28 cellular contexts compared by ENCODE assay signal in the genomic region with DNA sequence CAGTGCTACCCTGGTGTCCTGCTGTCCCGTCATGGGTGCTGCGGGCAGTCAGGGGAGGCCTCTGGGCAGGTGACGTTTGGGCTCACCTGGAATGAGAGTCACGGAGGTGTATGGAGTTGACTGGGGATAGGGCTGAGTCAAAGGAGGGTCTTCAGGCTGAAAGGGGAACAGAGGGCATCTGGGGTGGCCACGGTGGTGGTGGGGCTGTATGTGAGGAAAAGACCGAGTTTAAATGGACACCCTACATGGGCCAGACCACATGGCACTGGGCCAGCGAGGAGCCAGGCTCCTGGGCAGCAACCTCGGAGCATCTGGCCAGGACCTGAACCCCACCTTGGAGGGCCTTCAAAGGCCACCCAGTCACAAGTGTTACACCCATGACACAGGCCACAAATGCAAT. TPM values are rescaled to one million over a fixed set of nuclear protein-coding genes. Genes with fewer than 3 reads are reported as not detected.
DNase-seq lines count a peak whose midpoint lies in the region; ATAC-seq, FAIRE-seq and TF ChIP-seq lines count a peak whose summit lies in the region.
"Had no signal": no experiment of that assay in that cellular context is flagged by ENCODE, and none has a peak within 500 bp of the region (broad histone marks: within the 10 kb centered on the region; RNA-seq: fewer than 3 reads in every experiment).

No MANE protein-coding gene starts in this region.

- peaks cover 3 to 31% of the 10 kb centered on the region in 2 experiments; a peak in 4 of 5 replicates for H3K27me3 ChIP-seq in HepG2 (ENCODE audit: control insufficient read depth in 1 of 2, insufficient read depth in 2 of 2, low read length in 2 of 2)
- no peaks in the 10 kb centered on the region for H3K27me3 ChIP-seq in right lobe of liver
- no peaks in the 10 kb centered on the region for H3K27me3 ChIP-seq in skeletal muscle tissue (ENCODE audit: control insufficient read depth in 3 of 3, insufficient read depth in 3 of 3, low read length in 3 of 3)
- H3K27me3 ChIP-seq in sigmoid colon, result no peaks in the 10 kb centered on the region

- FAIRE-seq in HepG2 (lab: Jason Lieb, UNC), result no peak
- FAIRE-seq: GM12891, K562 had no signal

- H3K36me3 ChIP-seq in HepG2 (replicated peaks in 1 of 2; ENCODE audit: control insufficient read depth in 1 of 2, insufficient read depth in 2 of 2, low read length in 2 of 2) (no peaks in the 10 kb centered on the region), right lobe of liver (no peaks in the 10 kb centered on the region), skeletal muscle tissue (ENCODE audit: control insufficient read depth in 3 of 3, insufficient read depth in 3 of 3, low read length in 3 of 3) (peaks cover 2 to 18% (median 7%) of the 10 kb centered on the region in 3 donors), sigmoid colon (peaks cover 0 to 7% (median 0%) of the 10 kb centered on the region in 4 donors)
- H3K36me3 ChIP-seq: SJCRH30 had no signal

- BruUV-seq in HepG2 (replicated peaks; lab: Mats Ljungman, UMichigan), result no TSS peak

- TF ChIP-seq CTCF in HepG2 (CRISPR knock-in tag; IDR thresholded peaks at IDR 0.05) (no peak), right lobe of liver (IDR thresholded peaks at IDR 0.05) (no peak), endothelial cell (IDR thresholded peaks at IDR 0.05; ENCODE audit: unreplicated experiment) (no peak), sigmoid colon (IDR thresholded peaks at IDR 0.05) (no peak)

- H3K36me3 Mint-ChIP-seq in endothelial cell (ENCODE audit: low read depth, unreplicated experiment), result peaks cover 6% of the 10 kb centered on the region
- H3K36me3 Mint-ChIP-seq: CD8-positive, alpha-beta T cell had no signal

- H3K9me3 ChIP-seq in HepG2 (ENCODE audit: low read length) (no peaks in the 10 kb centered on the region), right lobe of liver (no peaks in the 10 kb centered on the region), skeletal muscle tissue (ENCODE audit: control insufficient read depth in 3 of 3, low read length in 3 of 3) (no peaks in the 10 kb centered on the region), sigmoid colon (no peaks in the 10 kb centered on the region)
- H3K9me3 ChIP-seq: SJCRH30 had no signal

- H3K27ac Mint-ChIP-seq in endothelial cell (ENCODE audit: unreplicated experiment), result no peak overlapping the region

- H3K9ac ChIP-seq in HepG2 (ENCODE audit: insufficient read depth, low read depth, low read length) (no peak overlapping the region), skeletal muscle tissue (ENCODE audit: low read depth in 1 of 3, low read length in 3 of 3) (peak overlapping the region; percentile 65 to 90 (median 65))
- H3K9ac ChIP-seq: GM23248 had no signal

- peaks cover 6% of the 10 kb centered on the region; the same call in 1 of the 2 replicates for H4K20me1 ChIP-seq in HepG2 (ENCODE audit: insufficient read depth, low read length)

- 31% methylated on average over 8 of the region's 8 CpGs for WGBS in HepG2 (ENCODE audit: low lambda C conversion rate)
- 76% methylated on average over 3 of the region's 8 CpGs for WGBS in right lobe of liver (ENCODE audit: insufficient coverage, low coverage, low lambda C conversion rate, missing lambda C conversion rate)
- 77 to 86% methylated on average over 8 of the region's 8 CpGs for WGBS in sigmoid colon, 2 donors

- H3K4me1 ChIP-seq in HepG2 (ENCODE audit: insufficient read depth, low read length) (peaks cover 29% of the 10 kb centered on the region), right lobe of liver (peaks cover 0 to 2% (median 0%) of the 10 kb centered on the region in 4 donors), skeletal muscle tissue (ENCODE audit: control insufficient read depth in 3 of 3, insufficient read depth in 3 of 3, low read length in 3 of 3) (peaks cover 94 to 95% (median 94%) of the 10 kb centered on the region in 3 donors), sigmoid colon (peaks cover 0 to 37% (median 29%) of the 10 kb centered on the region in 4 donors)

- H2AFZ ChIP-seq in HepG2 (ENCODE audit: low read length), result no peak overlapping the region
- H2AFZ ChIP-seq: GM23248 had no signal

- H3K4me1 Mint-ChIP-seq in endothelial cell (ENCODE audit: unreplicated experiment), result peaks cover 7% of the 10 kb centered on the region

- TF ChIP-seq RAD21 in HepG2 (CRISPR knock-in tag; IDR thresholded peaks at IDR 0.05), result no peak

- peak overlapping the region; percentile 27; the same call in 1 of the 2 replicates for H3K4me2 ChIP-seq in HepG2 (ENCODE audit: low read depth, low read length)

- H3K27ac ChIP-seq in HepG2 (ENCODE audit: extremely low read length, insufficient read depth, low read length) (no peak overlapping the region), right lobe of liver (no peak overlapping the region), skeletal muscle tissue (ENCODE audit: low read depth, low read length) (peak overlapping the region; percentile 94), sigmoid colon (no peak overlapping the region)
- H3K27ac ChIP-seq: C4-2B, GM23248, SJCRH30 had no signal

- H3K4me3 ChIP-seq in HepG2 (replicated peaks in 1 of 3; ENCODE audit: insufficient read depth in 1 of 3, low read depth in 2 of 3, low read length in 3 of 3), result no peak overlapping the region
- H3K4me3 ChIP-seq in right lobe of liver, result no peak overlapping the region
- H3K4me3 ChIP-seq in skeletal muscle tissue (ENCODE audit: low read length in 3 of 3), result no peak overlapping the region
- no peak overlapping the region for H3K4me3 ChIP-seq in sigmoid colon
- H3K4me3 ChIP-seq: GM23248, K562, SJCRH30 had no signal

- CTCF ChIA-PET in HepG2 (lab: Yijun Ruan, JAX; ENCODE audit: low intra/inter-chr PET ratio, low total read pairs), result no interaction called here

- intact Hi-C loops in HepG2 (cut with micrococcal nuclease; ENCODE audit: unreplicated experiment) (no loop called here), right lobe of liver (cut with DNase I) (no loop called here), sigmoid colon (cut with DNase I) (no loop called here)

- no peaks in the 10 kb centered on the region for H3K9me3 Mint-ChIP-seq in endothelial cell (ENCODE audit: unreplicated experiment)
- H3K9me3 Mint-ChIP-seq: CD8-positive, alpha-beta T cell had no signal

- peak overlapping the region; percentile 62 for H3K4me3 Mint-ChIP-seq in endothelial cell (ENCODE audit: unreplicated experiment)
- H3K4me3 Mint-ChIP-seq: CD8-positive, alpha-beta T cell had no signal

- TF ChIP-seq POLR2A in HepG2 (IDR thresholded peaks at IDR 0.05; ENCODE audit: insufficient read depth in 1 of 2, low read depth in 2 of 2, low read length in 2 of 2) (no peak), right lobe of liver (IDR thresholded peaks at IDR 0.05) (no peak), sigmoid colon (IDR thresholded peaks at IDR 0.05) (no peak), GM18505 (IDR thresholded peaks at IDR 0.05; ENCODE audit: borderline replicate concordance, extremely low read depth, insufficient read depth, insufficient read length) (no peak)

- no peak for TF ChIP-seq EP300 in HepG2 (IDR thresholded peaks at IDR 0.05; ENCODE audit: low read depth in 2 of 2, low read length in 2 of 2)
- no peak for TF ChIP-seq EP300 in HepG2 (CRISPR knock-in tag; IDR thresholded peaks at IDR 0.05; ENCODE audit: borderline replicate concordance)
- no peak for TF ChIP-seq EP300 in sigmoid colon (IDR thresholded peaks at IDR 0.05)

- no peak for ATAC-seq in HepG2
- ATAC-seq in right lobe of liver, result no peak
- no peak for ATAC-seq in GM18505 (IDR thresholded peaks at IDR 0.05; ENCODE audit: unreplicated experiment)
- ATAC-seq: CD8-positive, alpha-beta T cell; PC-3; SK-N-SH treated with all-trans-retinoic acid at 6 μM for 48 hours had no signal

- DNase-seq in HepG2 (ENCODE audit: low spot score) (no peak), right lobe of liver (no peak), endothelial cell (ENCODE audit: low spot score) (no peak), GF-D8 (lab: John Stamatoyannopoulos, UW) (no peak), sigmoid colon (no peak)
- DNase-seq: CD8-positive, alpha-beta T cell; DMS 273 treated with DMSO at 0.1 percent for 48 hours; DMS79; EL; GDM1; GM23248; H7; MV-4-11; NCI-H1105 treated with DMSO at 0.1 percent for 48 hours; NCI-H146; NCI-H1930; NCI-H446 treated with DMSO at 0.1 percent for 48 hours; NCI-H526; NCI-H82; NK-92 treated with Interleukin-12 subunit alpha and Interleukin-12 subunit beta, amount 100 ng/mL, for 24 hours; PC-3; SJCRH30 had no signal

- peaks cover 29% of the 10 kb centered on the region for H3K27me3 Mint-ChIP-seq in endothelial cell (ENCODE audit: unreplicated experiment)

- no peaks in the 10 kb centered on the region for H3K79me2 ChIP-seq in HepG2 (ENCODE audit: insufficient read depth, low read length)

- POLR2A ChIA-PET in HepG2 (lab: Yijun Ruan, JAX), result no interaction called here

- in situ Hi-C loops in HepG2 (cut with HindIII; ENCODE audit: extremely low pct_ligation_motif_present, low pct_unique_long_range_greater_than_20kb), result no loop called here

RNA-seq across cellular contexts. Expression of gene NATD1, which starts 5.4 kb away (rescaled TPM):
- total RNA-seq in HepG2 (2016; rRNA removed; fragmentation: Illumina TruSeq; extraction: Trizol) (0.31 and 0.45 TPM in 2 replicates), right lobe of liver (1 to 10 TPM; 3.3 to 5.5 (median 4.7) TPM), endothelial cell (ENCODE audit: unreplicated experiment) (30.3 TPM), skeletal muscle tissue (3.7 TPM), sigmoid colon (10 to 100 TPM in 2 of 4 donors, 1 to 10 TPM in 2; 6.8 to 13.8 (median 9.9) TPM)
- total RNA-seq in HepG2 (2016; cell fraction: cytosol; rRNA removed; fragmentation: Illumina TruSeq; extraction: Trizol; ENCODE audit: low read depth), result 0.18 and 0.30 TPM in 2 replicates
- 0.28 and 0.43 TPM in 2 replicates for total RNA-seq in HepG2 (2016; cell fraction: insoluble cytoplasmic fraction; rRNA removed; fragmentation: Illumina TruSeq; extraction: Trizol)
- total RNA-seq in HepG2 (2016; cell fraction: membrane; rRNA removed; fragmentation: Illumina TruSeq; extraction: Trizol), result 0.38 and 0.43 TPM in 2 replicates
- 0.34 and 0.44 TPM in 2 replicates for total RNA-seq in HepG2 (2016; cell fraction: nucleus; rRNA removed; fragmentation: Illumina TruSeq; extraction: Trizol)
- polyA plus RNA-seq in HepG2 (2011; rRNA removed) (2.3 and 2.9 TPM in 2 replicates), sigmoid colon (1 to 10 TPM; 2.5 to 4.5 (median 3.6) TPM)
- 2.2 and 2.3 TPM in 2 replicates for polyA plus RNA-seq in HepG2 (2011; cell fraction: cytosol; rRNA removed)
- 2.5 and 3.4 TPM in 2 replicates for polyA plus RNA-seq in HepG2 (2011; cell fraction: nucleus; rRNA removed)
- polyA plus RNA-seq in HepG2 (2012), result 2.2 and 3.4 TPM in 2 replicates
- 0.19 and 0.27 TPM in 2 replicates for polyA plus RNA-seq in HepG2 (2016; cell fraction: cytosol; fragmentation: Illumina TruSeq; extraction: Trizol; ENCODE audit: low read depth)
- polyA plus RNA-seq in HepG2 (2016; cell fraction: insoluble cytoplasmic fraction; fragmentation: Illumina TruSeq; extraction: Trizol; ENCODE audit: low read depth), result 0.74 and 0.80 TPM in 2 replicates
- polyA plus RNA-seq in HepG2 (2016; cell fraction: membrane; fragmentation: Illumina TruSeq; extraction: Trizol; ENCODE audit: low read depth), result 0.39 and 0.44 TPM in 2 replicates
- polyA plus RNA-seq in HepG2 (2016; cell fraction: nucleus; fragmentation: Illumina TruSeq; extraction: Trizol; ENCODE audit: insufficient read depth, low read depth), result 1.1 TPM in 2 replicates
- 2.3 and 4.5 TPM in 2 replicates for polyA minus RNA-seq in HepG2 (2011; rRNA and poly(A)+ RNA removed; ENCODE audit: low replicate concordance)
- 1.8 and 2.8 TPM in 2 replicates for polyA minus RNA-seq in HepG2 (2011; cell fraction: cytosol; rRNA and poly(A)+ RNA removed)
- 1.5 and 2.9 TPM in 2 replicates for polyA minus RNA-seq in HepG2 (2011; cell fraction: nucleus; rRNA and poly(A)+ RNA removed)

RNA-seq across cellular contexts. Expression of gene TMEM11, which starts 33.9 kb away (rescaled TPM):
- total RNA-seq in HepG2 (2016; rRNA removed; fragmentation: Illumina TruSeq; extraction: Trizol) (18.7 and 21.3 TPM in 2 replicates), right lobe of liver (10 to 100 TPM; 10.8 to 20.6 (median 11.7) TPM), endothelial cell (ENCODE audit: unreplicated experiment) (36.9 TPM), skeletal muscle tissue (20.9 TPM), sigmoid colon (10 to 100 TPM; 14.5 to 32.8 (median 22.4) TPM)
- total RNA-seq in HepG2 (2016; cell fraction: cytosol; rRNA removed; fragmentation: Illumina TruSeq; extraction: Trizol; ENCODE audit: low read depth), result 9.9 and 11.5 TPM in 2 replicates
- 20.7 and 24.9 TPM in 2 replicates for total RNA-seq in HepG2 (2016; cell fraction: insoluble cytoplasmic fraction; rRNA removed; fragmentation: Illumina TruSeq; extraction: Trizol)
- total RNA-seq in HepG2 (2016; cell fraction: membrane; rRNA removed; fragmentation: Illumina TruSeq; extraction: Trizol), result 17.5 and 20.5 TPM in 2 replicates
- 9.0 and 12.7 TPM in 2 replicates for total RNA-seq in HepG2 (2016; cell fraction: nucleus; rRNA removed; fragmentation: Illumina TruSeq; extraction: Trizol)
- polyA plus RNA-seq in HepG2 (2011; rRNA removed) (32.0 and 35.0 TPM in 2 replicates), sigmoid colon (10 to 100 TPM; 27.7 to 51.6 (median 40.2) TPM)
- polyA plus RNA-seq in HepG2 (2011; cell fraction: cytosol; rRNA removed), result 31.7 and 43.1 TPM in 2 replicates
- 16.5 and 21.3 TPM in 2 replicates for polyA plus RNA-seq in HepG2 (2011; cell fraction: nucleus; rRNA removed)
- polyA plus RNA-seq in HepG2 (2012), result 13.9 and 16.5 TPM in 2 replicates
- 13.0 and 15.6 TPM in 2 replicates for polyA plus RNA-seq in HepG2 (2016; cell fraction: cytosol; fragmentation: Illumina TruSeq; extraction: Trizol; ENCODE audit: low read depth)
- 37.7 and 39.9 TPM in 2 replicates for polyA plus RNA-seq in HepG2 (2016; cell fraction: insoluble cytoplasmic fraction; fragmentation: Illumina TruSeq; extraction: Trizol; ENCODE audit: low read depth)
- polyA plus RNA-seq in HepG2 (2016; cell fraction: membrane; fragmentation: Illumina TruSeq; extraction: Trizol; ENCODE audit: low read depth), result 19.7 and 22.0 TPM in 2 replicates
- 23.0 and 24.2 TPM in 2 replicates for polyA plus RNA-seq in HepG2 (2016; cell fraction: nucleus; fragmentation: Illumina TruSeq; extraction: Trizol; ENCODE audit: insufficient read depth, low read depth)
- 49.2 and 83.5 TPM in 2 replicates for polyA minus RNA-seq in HepG2 (2011; rRNA and poly(A)+ RNA removed; ENCODE audit: low replicate concordance)
- 17.7 and 20.0 TPM in 2 replicates for polyA minus RNA-seq in HepG2 (2011; cell fraction: cytosol; rRNA and poly(A)+ RNA removed)
- polyA minus RNA-seq in HepG2 (2011; cell fraction: nucleus; rRNA and poly(A)+ RNA removed), result 18.2 and 22.5 TPM in 2 replicates

RNA-seq across cellular contexts. Expression of gene MAP2K3, which starts 36.7 kb away (rescaled TPM):
- total RNA-seq in HepG2 (2016; rRNA removed; fragmentation: Illumina TruSeq; extraction: Trizol) (20.5 and 39.8 TPM in 2 replicates), right lobe of liver (10 to 100 TPM; 22.6 to 80.7 (median 60.7) TPM), endothelial cell (ENCODE audit: unreplicated experiment) (65.8 TPM), skeletal muscle tissue (11.5 TPM), sigmoid colon (10 to 100 TPM in 3 of 4 donors, 1 to 10 TPM in 1; 9.5 to 23.3 (median 13.3) TPM)
- total RNA-seq in HepG2 (2016; cell fraction: cytosol; rRNA removed; fragmentation: Illumina TruSeq; extraction: Trizol; ENCODE audit: low read depth), result 7.7 and 8.7 TPM in 2 replicates
- total RNA-seq in HepG2 (2016; cell fraction: insoluble cytoplasmic fraction; rRNA removed; fragmentation: Illumina TruSeq; extraction: Trizol), result 18.3 and 35.2 TPM in 2 replicates
- total RNA-seq in HepG2 (2016; cell fraction: membrane; rRNA removed; fragmentation: Illumina TruSeq; extraction: Trizol), result 33.7 and 35.8 TPM in 2 replicates
- total RNA-seq in HepG2 (2016; cell fraction: nucleus; rRNA removed; fragmentation: Illumina TruSeq; extraction: Trizol), result 32.1 and 34.9 TPM in 2 replicates
- polyA plus RNA-seq in HepG2 (2011; rRNA removed) (27.4 and 31.9 TPM in 2 replicates), sigmoid colon (10 to 100 TPM; 43.8 to 59.1 (median 54.8) TPM)
- polyA plus RNA-seq in HepG2 (2011; cell fraction: cytosol; rRNA removed), result 31.3 and 32.8 TPM in 2 replicates
- 53.3 and 53.4 TPM in 2 replicates for polyA plus RNA-seq in HepG2 (2011; cell fraction: nucleus; rRNA removed)
- polyA plus RNA-seq in HepG2 (2012), result 39.9 and 42.2 TPM in 2 replicates
- polyA plus RNA-seq in HepG2 (2016; cell fraction: cytosol; fragmentation: Illumina TruSeq; extraction: Trizol; ENCODE audit: low read depth), result 14.1 and 15.9 TPM in 2 replicates
- 67.2 and 88.4 TPM in 2 replicates for polyA plus RNA-seq in HepG2 (2016; cell fraction: insoluble cytoplasmic fraction; fragmentation: Illumina TruSeq; extraction: Trizol; ENCODE audit: low read depth)
- 51.1 and 52.5 TPM in 2 replicates for polyA plus RNA-seq in HepG2 (2016; cell fraction: membrane; fragmentation: Illumina TruSeq; extraction: Trizol; ENCODE audit: low read depth)
- 86.9 and 97.6 TPM in 2 replicates for polyA plus RNA-seq in HepG2 (2016; cell fraction: nucleus; fragmentation: Illumina TruSeq; extraction: Trizol; ENCODE audit: insufficient read depth, low read depth)
- polyA minus RNA-seq in HepG2 (2011; rRNA and poly(A)+ RNA removed; ENCODE audit: low replicate concordance), result 26.9 and 40.6 TPM in 2 replicates
- polyA minus RNA-seq in HepG2 (2011; cell fraction: cytosol; rRNA and poly(A)+ RNA removed), result 19.3 and 21.4 TPM in 2 replicates
- polyA minus RNA-seq in HepG2 (2011; cell fraction: nucleus; rRNA and poly(A)+ RNA removed), result 16.0 and 18.3 TPM in 2 replicates
